In the genomic region with DNA sequence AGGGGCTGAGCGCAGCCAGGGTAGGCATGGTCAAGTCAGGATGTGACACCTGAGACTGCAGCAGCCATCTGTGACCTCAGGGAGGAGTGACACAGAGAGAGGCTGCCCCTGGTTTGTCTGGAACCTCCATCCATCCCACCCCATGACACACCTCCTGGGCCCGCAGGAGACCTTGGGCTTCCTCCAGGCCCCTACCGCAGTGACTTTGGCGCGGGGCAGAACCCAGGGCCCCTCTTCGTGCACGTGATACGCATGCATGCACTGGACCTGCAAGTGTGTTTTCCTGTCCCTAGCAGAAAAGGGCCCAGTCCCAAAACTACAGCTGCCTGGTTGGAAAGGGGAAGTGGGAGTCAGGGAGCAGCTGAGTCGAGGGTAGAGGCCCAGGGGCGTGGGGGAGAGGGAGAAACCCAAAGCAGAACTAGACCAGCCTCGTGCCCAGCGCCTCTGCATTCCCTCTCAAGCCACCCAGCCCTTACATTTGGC, we compare ENCODE assay signal across 13 cellular contexts. TPM values are rescaled to one million over a fixed set of nuclear protein-coding genes. Genes with fewer than 3 reads are reported as not detected.
DNase-seq lines count a peak whose midpoint lies in the region; ATAC-seq, FAIRE-seq and TF ChIP-seq lines count a peak whose summit lies in the region.
"Had no signal": no experiment of that assay in that cellular context is flagged by ENCODE, and none has a peak within 500 bp of the region (broad histone marks: within the 10 kb centered on the region; RNA-seq: fewer than 3 reads in every experiment).

No MANE protein-coding gene starts in this region.

- FAIRE-seq in GM12891 (lab: Jason Lieb, UNC), result peak; percentile 82
- FAIRE-seq: pancreas had no signal

- peak; percentile 55 for DNase-seq in GM12891 (ENCODE audit: insufficient read length, low spot score)
- DNase-seq in MV-4-11 (lab: John Stamatoyannopoulos, UW), result peak; percentile 95
- peak in 40 of 42 donors; percentile 12 to 69 (median 48) for DNase-seq in head of caudate nucleus
- DNase-seq in sciatic nerve (ENCODE audit: low spot score), result no peak
- no peak for DNase-seq in stimulated activated CD4-positive, alpha-beta T cell treated with anti-CD3 and anti-CD28 coated beads, Interleukin-4, amount 100 ng/mL, for 4 hours
- no peak for DNase-seq in DMS79 treated with DMSO at 0.1 percent for 48 hours (lab: John Stamatoyannopoulos, UW)
- DNase-seq in DMS153 (lab: John Stamatoyannopoulos, UW), result no peak
- no peak for DNase-seq in NCI-H774 (lab: John Stamatoyannopoulos, UW)
- DNase-seq: activated T-cell treated with anti-CD3 and anti-CD28 coated beads, Interleukin-2, amount 50 U/mL, for 4 hours; DND-41; NCI-H1436; stimulated activated CD8-positive, alpha-beta memory T cell treated with anti-CD3 and anti-CD28 coated beads, Interleukin-4, amount 100 ng/mL, for 48 hours had no signal

- TF ChIP-seq POLR2A in GM12891 (IDR thresholded peaks at IDR 0.05; ENCODE audit: low read depth, low read length), result no peak

- intact Hi-C loops in head of caudate nucleus (cut with DNase I) (no loop called here), sciatic nerve (cut with DNase I) (no loop called here)

- ATAC-seq in sciatic nerve, result peak; percentile 85

TF ChIP-seq in GM12891, 5 proteins besides CTCF, POLR2A, EP300 and RAD21:
- TF ChIP-seq SPI1 (IDR thresholded peaks at IDR 0.05; ENCODE audit: low read depth, low read length) (peak; percentile 96), TAF1 (IDR thresholded peaks at IDR 0.05; ENCODE audit: low read depth, low read length) (no peak)

RNA-seq across cellular contexts. Expression of a gene that starts 7.9 kb away (rescaled TPM):
- 12.4 TPM for polyA plus RNA-seq in GM12891 (2012; ENCODE audit: low read depth, missing spikeins)
- 40.0 TPM for total RNA-seq in sciatic nerve

RNA-seq across cellular contexts. Expression of a gene that starts 30.4 kb away (rescaled TPM):
- polyA plus RNA-seq in GM12891 (2012; ENCODE audit: low read depth, missing spikeins), result 448 TPM
- total RNA-seq in sciatic nerve, result 18.9 TPM

Comparison
In these comparisons a context has a peak if more than half of its experiments do, and no peak if none do; other contexts are left out.
1. DNase-seq: peak in GM12891 (single experiment), MV-4-11 (single experiment) and head of caudate nucleus (40 of 42); none in sciatic nerve (single experiment), stimulated activated CD4-positive, alpha-beta T cell treated with anti-CD3 and anti-CD28 coated beads, Interleukin-4, amount 100 ng/mL, for 4 hours (0 of 2), DMS79 treated with DMSO at 0.1 percent for 48 hours (single experiment), DMS153 (single experiment) and NCI-H774 (single experiment).